ENCODE assay signal across 20 cellular contexts in the genomic region with DNA sequence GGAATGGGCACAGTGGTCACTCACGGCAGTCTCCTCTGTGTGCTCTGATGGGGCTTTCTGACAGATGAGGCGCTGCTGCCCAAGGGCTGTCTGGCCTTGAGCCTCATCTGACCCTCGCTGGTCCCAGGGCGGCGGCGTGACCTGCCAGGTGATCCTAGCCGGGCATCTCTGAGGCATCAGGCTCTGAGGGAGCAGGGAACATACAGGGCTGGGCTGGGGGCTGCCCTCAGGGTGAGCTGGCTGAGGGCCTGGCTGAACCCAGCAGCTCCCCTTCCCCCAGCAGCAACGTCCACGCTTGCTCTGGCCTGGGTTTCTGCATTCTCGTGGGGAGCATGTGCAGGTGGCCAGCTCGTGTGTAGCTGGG. TPM values are rescaled to one million over a fixed set of nuclear protein-coding genes. Genes with fewer than 3 reads are reported as not detected.
DNase-seq lines count a peak whose midpoint lies in the region; ATAC-seq and TF ChIP-seq lines count a peak whose summit lies in the region.
"Had no signal": no experiment of that assay in that cellular context is flagged by ENCODE, and none has a peak within 500 bp of the region (broad histone marks: within the 10 kb centered on the region; RNA-seq: fewer than 3 reads in every experiment).

No MANE protein-coding gene starts in this region.

- H3K4me1 ChIP-seq in Panc1 (ENCODE audit: control insufficient read depth, insufficient read depth, low read length) (peaks cover 42% of the 10 kb centered on the region), neuronal stem cell (ENCODE audit: control insufficient read depth in 2 of 2, insufficient read depth in 1 of 2, low read depth in 1 of 2, low read length in 2 of 2) (peaks cover 7 to 17% of the 10 kb centered on the region in 2 donors)

- no peak overlapping the region for H3K4me3 ChIP-seq in Panc1 (ENCODE audit: low read depth in 2 of 2, low read length in 2 of 2)
- H3K4me3 ChIP-seq in neuronal stem cell (ENCODE audit: low read length in 2 of 2) = no peak overlapping the region
- H3K4me3 ChIP-seq: BLaER1, GM12878, GM23338 had no signal

- peak overlapping the region; percentile 31 for H3K23ac ChIP-seq in neuronal stem cell (ENCODE audit: low read depth, low read length, poor library complexity)

- peaks cover 10% of the 10 kb centered on the region for H3K79me1 ChIP-seq in neuronal stem cell (ENCODE audit: low read depth, low read length)

- peak overlapping the region; percentile 21 for H3K14ac ChIP-seq in neuronal stem cell (ENCODE audit: low read length)

- H3K27me3 Mint-ChIP-seq in activated naive CD4-positive, alpha-beta T cell treated with anti-CD3 and anti-CD28 coated beads, Interleukin-2, amount 10 ng/mL, durations not matched to agents 7 days and 5 days = no peaks in the 10 kb centered on the region
- H3K27me3 Mint-ChIP-seq: B cell; CD4-positive, CD25-positive, alpha-beta regulatory T cell had no signal

- peak overlapping the region; percentile 26 for H2BK15ac ChIP-seq in neuronal stem cell (ENCODE audit: low read length)

- no peak overlapping the region for H4K91ac ChIP-seq in neuronal stem cell (ENCODE audit: low read depth, low read length, poor library complexity)

- H2BK120ac ChIP-seq in neuronal stem cell (ENCODE audit: low read depth, low read length) = no peak overlapping the region

- no peak overlapping the region for H3K4ac ChIP-seq in neuronal stem cell (ENCODE audit: low read length)

- in situ Hi-C loops in Panc1 (cut with HindIII; ENCODE audit: low pct_unique_long_range_greater_than_20kb, low sequenced_read_pairs) = no loop called here

- CTCF ChIA-PET in Panc1 (lab: Charles Lee) = no interaction called here
- CTCF ChIA-PET in activated naive CD4-positive, alpha-beta T cell treated with anti-CD3 and anti-CD28 coated beads, Interleukin-2, amount 10 ng/mL, durations not matched to agents 7 days and 5 days (lab: Charles Lee) = no interaction called here

- H3K27ac ChIP-seq in Panc1 (ENCODE audit: low read length) = peak overlapping the region; percentile 8; the same call in 1 of the 2 replicates
- peak overlapping the region; percentile 45 for H3K27ac ChIP-seq in VCaP
- H3K27ac ChIP-seq in neuronal stem cell (replicated peaks; ENCODE audit: low read length) = no peak overlapping the region
- H3K27ac ChIP-seq: BLaER1, C4-2B had no signal

- TF ChIP-seq CTCF in Panc1 (IDR thresholded peaks at IDR 0.05) (no peak), VCaP (conservative IDR thresholded peaks at IDR 0.05) (no peak)

- no peak for DNase-seq in Panc1 (ENCODE audit: low read depth, low spot score)
- DNase-seq in neuronal stem cell (ENCODE audit: low spot score) = no peak
- DNase-seq in activated naive CD4-positive, alpha-beta T cell treated with anti-CD3 and anti-CD28 coated beads, Interleukin-2, amount 10 ng/mL, durations not matched to agents 7 days and 5 days = no peak
- DNase-seq in activated naive CD4-positive, alpha-beta T cell treated with Interleukin-2 at 50 U/mL for 16 hours = no peak
- no peak for DNase-seq in stimulated activated naive CD4-positive, alpha-beta T cell treated with Interleukin-2 at 50 U/mL for 16 hours (lab: John Stamatoyannopoulos, UW)
- DNase-seq: Caco-2; CD4-positive, CD25-positive, alpha-beta regulatory T cell; CD8-positive, alpha-beta T cell; DMS153; DMS79; EL; GDM1; H9 had no signal

- H3K36me3 Mint-ChIP-seq in activated naive CD4-positive, alpha-beta T cell treated with anti-CD3 and anti-CD28 coated beads, Interleukin-2, amount 10 ng/mL, durations not matched to agents 7 days and 5 days = no peaks in the 10 kb centered on the region
- H3K36me3 Mint-ChIP-seq: CD4-positive, CD25-positive, alpha-beta regulatory T cell; CD8-positive, alpha-beta T cell had no signal

- H2AK5ac ChIP-seq in neuronal stem cell (ENCODE audit: low read depth, low read length) = peak overlapping the region; percentile 56

- H3K4me2 ChIP-seq in neuronal stem cell (ENCODE audit: insufficient read depth, low read length, poor library complexity, severe bottlenecking) = no peak overlapping the region
- H3K4me2 ChIP-seq: GM23338 had no signal

- POLR2A ChIA-PET in Panc1 (lab: Charles Lee) = no interaction called here

- peak overlapping the region; percentile 57 for H3K18ac ChIP-seq in neuronal stem cell (ENCODE audit: low read length)

- no CpG with 5 or more reads among the region's 11 CpGs for WGBS in neuronal stem cell (ENCODE audit: extremely low coverage in 2 of 2, insufficient read length in 2 of 2, insufficient replicate concordance in 1 of 2), 2 donors

- H3K27me3 ChIP-seq in Panc1 (ENCODE audit: control insufficient read depth, insufficient read depth, low read length) (no peaks in the 10 kb centered on the region), neuronal stem cell (ENCODE audit: control insufficient read depth in 3 of 3, insufficient read depth in 3 of 3, low read depth in 1 of 3, low read length in 3 of 3) (no peaks in the 10 kb centered on the region)
- H3K27me3 ChIP-seq: BLaER1 had no signal

- H3K9me3 Mint-ChIP-seq in activated naive CD4-positive, alpha-beta T cell treated with anti-CD3 and anti-CD28 coated beads, Interleukin-2, amount 10 ng/mL, durations not matched to agents 7 days and 5 days = no peaks in the 10 kb centered on the region
- H3K9me3 Mint-ChIP-seq: CD4-positive, CD25-positive, alpha-beta regulatory T cell; CD8-positive, alpha-beta T cell; GM23338; H9 had no signal

- H3K27ac Mint-ChIP-seq in activated naive CD4-positive, alpha-beta T cell treated with anti-CD3 and anti-CD28 coated beads, Interleukin-2, amount 10 ng/mL, durations not matched to agents 7 days and 5 days = no peak overlapping the region
- H3K27ac Mint-ChIP-seq: B cell; CD4-positive, CD25-positive, alpha-beta regulatory T cell; CD8-positive, alpha-beta T cell; GM23338; H9 had no signal

- H3K9me3 ChIP-seq in Panc1 (ENCODE audit: control insufficient read depth, insufficient read depth, low read depth, low read length) (no peaks in the 10 kb centered on the region), neuronal stem cell (replicated peaks in 1 of 2; ENCODE audit: control insufficient read depth in 2 of 2, insufficient read depth in 1 of 2, low read depth in 1 of 2, low read length in 2 of 2) (no peaks in the 10 kb centered on the region)
- H3K9me3 ChIP-seq: BLaER1, Caco-2 had no signal

- H2BK12ac ChIP-seq in neuronal stem cell (ENCODE audit: low read length) = peak overlapping the region; percentile 41

- BruUV-seq in Panc1 (replicated peaks; lab: Mats Ljungman, UMichigan) = no TSS peak

- peak; percentile 3 for ATAC-seq in Panc1
- ATAC-seq: CD8-positive, alpha-beta T cell; GM12878; GM23338; HCT116 had no signal

- H3K9ac ChIP-seq in neuronal stem cell (ENCODE audit: low read depth, low read length, poor library complexity) = peak overlapping the region; percentile 21
- H3K9ac ChIP-seq: BLaER1 had no signal

- no peak overlapping the region for H2AFZ ChIP-seq in neuronal stem cell (ENCODE audit: low read length)
- H2AFZ ChIP-seq: GM23338 had no signal

- intact Hi-C loops in Panc1 (cut with micrococcal nuclease; ENCODE audit: unreplicated experiment) = no loop called here

- H2BK5ac ChIP-seq in neuronal stem cell (ENCODE audit: low read length) = no peak overlapping the region

- no peak overlapping the region for H4K8ac ChIP-seq in neuronal stem cell (ENCODE audit: low read depth, low read length)

- no peak overlapping the region for H3K4me3 Mint-ChIP-seq in activated naive CD4-positive, alpha-beta T cell treated with anti-CD3 and anti-CD28 coated beads, Interleukin-2, amount 10 ng/mL, durations not matched to agents 7 days and 5 days
- H3K4me3 Mint-ChIP-seq: B cell; CD4-positive, CD25-positive, alpha-beta regulatory T cell; CD8-positive, alpha-beta T cell; GM23338; H9 had no signal

- no peaks in the 10 kb centered on the region for H3K36me3 ChIP-seq in Panc1 (ENCODE audit: control insufficient read depth, insufficient read depth, low read length)
- peaks cover 7 to 22% of the 10 kb centered on the region in 2 donors for H3K36me3 ChIP-seq in neuronal stem cell (replicated peaks in 1 of 2; ENCODE audit: control insufficient read depth in 2 of 2, insufficient read depth in 2 of 2, low read length in 2 of 2)
- H3K36me3 ChIP-seq: BLaER1 had no signal

- H3K4me1 Mint-ChIP-seq in activated naive CD4-positive, alpha-beta T cell treated with anti-CD3 and anti-CD28 coated beads, Interleukin-2, amount 10 ng/mL, durations not matched to agents 7 days and 5 days = no peaks in the 10 kb centered on the region
- H3K4me1 Mint-ChIP-seq: B cell, GM23338 had no signal

RNA-seq across cellular contexts. Expression of gene MOB2, which starts 47.6 kb away (rescaled TPM):
- 51.2 TPM for total RNA-seq in Panc1 (2021; ENCODE audit: unreplicated experiment)
- polyA plus RNA-seq in Panc1 (2012; ENCODE audit: insufficient read length) = 72.5 TPM
- 11.1 TPM for polyA plus RNA-seq in neuronal stem cell (2013, experiment 1 of 2)
- polyA plus RNA-seq in neuronal stem cell (2013, experiment 2 of 2) = 11.5 TPM

RNA-seq across cellular contexts. Expression of gene BRSK2, which starts 49.2 kb away (rescaled TPM):
- total RNA-seq in Panc1 (2021; ENCODE audit: unreplicated experiment) = 32.2 TPM
- polyA plus RNA-seq in Panc1 (2012; ENCODE audit: insufficient read length) = 47.7 TPM
- polyA plus RNA-seq in neuronal stem cell (2013, experiment 1 of 2) = 24.4 TPM
- 23.0 TPM for polyA plus RNA-seq in neuronal stem cell (2013, experiment 2 of 2)
- polyA plus RNA-seq: GM12878 had no signal
